8 cellular contexts compared by ENCODE assay signal in genomic region chr17:80647746-80648145, GRCh38.
A peak's percentile ranks its signal among the peaks of the same experiment; 100 is the strongest.
DNase-seq lines count a peak whose midpoint lies in the region; FAIRE-seq and TF ChIP-seq lines count a peak whose summit lies in the region.
"Had no signal": no experiment of that assay in that cellular context is flagged by ENCODE, and none has a peak within 500 bp of the region (broad histone marks: within the 10 kb centered on the region; RNA-seq: fewer than 3 reads in every experiment).

No MANE protein-coding gene starts in this region.

- H3K4me2 ChIP-seq in neuronal stem cell (ENCODE audit: insufficient read depth, low read length, poor library complexity, severe bottlenecking) = no peak overlapping the region

- TF ChIP-seq CTCF in astrocyte of the cerebellum (IDR thresholded peaks at IDR 0.05; ENCODE audit: low read depth, low read length, missing control alignments) = no peak
- no peak for TF ChIP-seq CTCF in transverse colon (IDR thresholded peaks at IDR 0.05)

- H4K8ac ChIP-seq in neuronal stem cell (ENCODE audit: low read depth, low read length) = no peak overlapping the region

- H2AK5ac ChIP-seq in neuronal stem cell (ENCODE audit: low read depth, low read length) = peak overlapping the region; percentile 40

- FAIRE-seq in HTR-8/SVneo (lab: Jason Lieb, UNC) = peak; percentile 92

- peak; percentile 32 for DNase-seq in Caki2 (ENCODE audit: low read depth)
- peak; percentile 31 for DNase-seq in HTR-8/SVneo (ENCODE audit: insufficient read length, low spot score)
- DNase-seq in astrocyte of the cerebellum (ENCODE audit: low read depth) = peak; percentile 84
- DNase-seq in neuronal stem cell (ENCODE audit: low spot score) = no peak
- no peak for DNase-seq in transverse colon
- DNase-seq in occipital lobe (lab: John Stamatoyannopoulos, UW) = no peak
- DNase-seq in putamen (ENCODE audit: low spot score) = no peak
- DNase-seq: naive B cell had no signal

- H3K4me1 ChIP-seq in neuronal stem cell (ENCODE audit: control insufficient read depth in 2 of 2, insufficient read depth in 1 of 2, low read depth in 1 of 2, low read length in 2 of 2) (peaks cover 8 to 11% of the 10 kb centered on the region in 2 donors), transverse colon (peaks cover 0 to 7% (median 0%) of the 10 kb centered on the region in 4 donors)

- H2BK120ac ChIP-seq in neuronal stem cell (ENCODE audit: low read depth, low read length) = no peak overlapping the region

- no peak for TF ChIP-seq POLR2A in transverse colon (IDR thresholded peaks at IDR 0.05)

- H3K79me1 ChIP-seq in neuronal stem cell (ENCODE audit: low read depth, low read length) = no peaks in the 10 kb centered on the region

- H4K91ac ChIP-seq in neuronal stem cell (ENCODE audit: low read depth, low read length, poor library complexity) = no peak overlapping the region

- intact Hi-C loops in transverse colon (cut with DNase I; ENCODE audit: low total_unique reads) = no loop called here

- WGBS in neuronal stem cell (ENCODE audit: extremely low coverage in 2 of 2, insufficient read length in 2 of 2, insufficient replicate concordance in 1 of 2), 2 donors = no CpG with 5 or more reads among the region's 6 CpGs
- 60 to 88% methylated on average over 3 to 5 of the region's 6 CpGs for WGBS in transverse colon (ENCODE audit: low coverage in 1 of 2), 2 donors

- H3K4me3 ChIP-seq in astrocyte of the cerebellum (ENCODE audit: low read depth, low read length) = no peak overlapping the region
- H3K4me3 ChIP-seq in neuronal stem cell (ENCODE audit: low read length in 2 of 2) = no peak overlapping the region
- H3K4me3 ChIP-seq in transverse colon = no peak overlapping the region

- H3K36me3 ChIP-seq in neuronal stem cell (replicated peaks in 1 of 2; ENCODE audit: control insufficient read depth in 2 of 2, insufficient read depth in 2 of 2, low read length in 2 of 2) = peaks cover 0 to 13% of the 10 kb centered on the region in 2 donors
- no peaks in the 10 kb centered on the region for H3K36me3 ChIP-seq in transverse colon

- H3K27me3 ChIP-seq in neuronal stem cell (ENCODE audit: control insufficient read depth in 3 of 3, insufficient read depth in 3 of 3, low read depth in 1 of 3, low read length in 3 of 3) = no peaks in the 10 kb centered on the region
- no peaks in the 10 kb centered on the region for H3K27me3 ChIP-seq in transverse colon

- H3K18ac ChIP-seq in neuronal stem cell (ENCODE audit: low read length) = peak overlapping the region; percentile 30

- no peak for TF ChIP-seq EP300 in transverse colon (IDR thresholded peaks at IDR 0.05; ENCODE audit: low read depth)

- in situ Hi-C loops in Caki2 (cut with HindIII; ENCODE audit: low pct_unique_long_range_greater_than_20kb, low sequenced_read_pairs) (no loop called here), astrocyte of the cerebellum (cut with HindIII; ENCODE audit: low sequenced_read_pairs) (no loop called here), transverse colon (cut with MboI; ENCODE audit: low pct_ligation_motif_present in 1 of 4, low pct_unique_long_range_greater_than_20kb in 1 of 4, low sequenced_read_pairs in 3 of 4) (no loop called here)

- no peak overlapping the region for H3K14ac ChIP-seq in neuronal stem cell (ENCODE audit: low read length)

- no peak overlapping the region for H2BK12ac ChIP-seq in neuronal stem cell (ENCODE audit: low read length)

- no peak overlapping the region for H2BK15ac ChIP-seq in neuronal stem cell (ENCODE audit: low read length)

- H3K23ac ChIP-seq in neuronal stem cell (ENCODE audit: low read depth, low read length, poor library complexity) = no peak overlapping the region

- H3K9me3 ChIP-seq in neuronal stem cell (replicated peaks in 1 of 2; ENCODE audit: control insufficient read depth in 2 of 2, insufficient read depth in 1 of 2, low read depth in 1 of 2, low read length in 2 of 2) (peaks cover 0 to under 1% of the 10 kb centered on the region in 2 donors), transverse colon (no peaks in the 10 kb centered on the region)

- H2BK5ac ChIP-seq in neuronal stem cell (ENCODE audit: low read length) = no peak overlapping the region

- H3K4ac ChIP-seq in neuronal stem cell (ENCODE audit: low read length) = no peak overlapping the region

- no peak overlapping the region for H2AFZ ChIP-seq in neuronal stem cell (ENCODE audit: low read length)

- no peak overlapping the region for H3K9ac ChIP-seq in neuronal stem cell (ENCODE audit: low read depth, low read length, poor library complexity)

- H3K27ac ChIP-seq in neuronal stem cell (replicated peaks; ENCODE audit: low read length) = no peak overlapping the region
- no peak overlapping the region for H3K27ac ChIP-seq in transverse colon

Comparison
In these comparisons a context has a peak if more than half of its experiments do, and no peak if none do; other contexts are left out.
1. DNase-seq: peak in Caki2 (single experiment), HTR-8/SVneo (single experiment) and astrocyte of the cerebellum (single experiment); none in neuronal stem cell (single experiment), transverse colon (single experiment), occipital lobe (single experiment) and putamen (single experiment).